Comparison of ENCODE assay signal across 8 cellular contexts in genomic region chr14:90820958-90821357, GRCh38. TPM values are rescaled to one million over a fixed set of nuclear protein-coding genes. Genes with fewer than 3 reads are reported as not detected.
A peak's percentile ranks its signal among the peaks of the same experiment; 100 is the strongest.
DNase-seq lines count a peak whose midpoint lies in the region; ATAC-seq and TF ChIP-seq lines count a peak whose summit lies in the region.

No MANE protein-coding gene starts in this region.

- in situ Hi-C loops in transverse colon (cut with MboI; ENCODE audit: low pct_ligation_motif_present in 1 of 4, low pct_unique_long_range_greater_than_20kb in 1 of 4, low sequenced_read_pairs in 3 of 4): no loop called here

- peak; percentile 40 for DNase-seq in AG20443 (ENCODE audit: low spot score)
- peak; percentile 18 for DNase-seq in MV-4-11 (lab: John Stamatoyannopoulos, UW)
- peak; percentile 58 for DNase-seq in activated T-cell treated with anti-CD3 and anti-CD28 coated beads for 4 hours
- DNase-seq in right lobe of liver: peak; percentile 66 to 70 (median 69)
- peak; percentile 27 for DNase-seq in transverse colon
- no peak for DNase-seq in ureter (ENCODE audit: low spot score)
- no peak for DNase-seq in cerebellar nuclear complex (lab: John Stamatoyannopoulos, UW)

- no peak for TF ChIP-seq EP300 in transverse colon (IDR thresholded peaks at IDR 0.05; ENCODE audit: low read depth)

- no peaks in the 10 kb centered on the region for H3K36me3 ChIP-seq in right lobe of liver
- H3K36me3 ChIP-seq in transverse colon: no peaks in the 10 kb centered on the region

- H3K4me3 ChIP-seq in right lobe of liver: no peak overlapping the region
- no peak overlapping the region for H3K4me3 ChIP-seq in transverse colon

- H3K4me1 ChIP-seq in right lobe of liver: peaks cover 0 to 44% (median 21%) of the 10 kb centered on the region in 4 donors
- peaks cover 0 to 6% (median 3%) of the 10 kb centered on the region in 4 donors for H3K4me1 ChIP-seq in transverse colon

- intact Hi-C loops in right lobe of liver (cut with DNase I): loop anchor here in 1 of 2 donors (10.0 kb wide), 1 partner anchor 46 kb away; no protein-coding TSS in a partner anchor
- intact Hi-C loops in transverse colon (cut with DNase I; ENCODE audit: low total_unique reads): no loop called here

- H3K27me3 ChIP-seq in right lobe of liver (no peaks in the 10 kb centered on the region), transverse colon (no peaks in the 10 kb centered on the region)

- no peaks in the 10 kb centered on the region for H3K9me3 ChIP-seq in right lobe of liver
- peaks cover 14 to 18% of the 10 kb centered on the region in 2 donors for H3K9me3 ChIP-seq in transverse colon

- peak; percentile 71 for ATAC-seq in GM19463 (IDR thresholded peaks at IDR 0.05; ENCODE audit: unreplicated experiment)
- peak; percentile 39 to 46 (median 42) for ATAC-seq in right lobe of liver

- TF ChIP-seq CTCF in right lobe of liver (IDR thresholded peaks at IDR 0.05) (no peak), transverse colon (IDR thresholded peaks at IDR 0.05) (no peak)

- H3K27ac ChIP-seq in right lobe of liver: no peak overlapping the region
- H3K27ac ChIP-seq in transverse colon: no peak overlapping the region

- TF ChIP-seq POLR2A in right lobe of liver (IDR thresholded peaks at IDR 0.05): no peak
- no peak for TF ChIP-seq POLR2A in transverse colon (IDR thresholded peaks at IDR 0.05)

- WGBS in right lobe of liver (ENCODE audit: insufficient coverage, low coverage, low lambda C conversion rate, missing lambda C conversion rate): 24% methylated on average over 9 of the region's 11 CpGs
- 60 to 63% methylated on average over 2 to 11 of the region's 11 CpGs for WGBS in transverse colon (ENCODE audit: low coverage in 1 of 2), 2 donors

RNA-seq across cellular contexts. Expression of gene TTC7B, which starts 4.7 kb away (rescaled TPM):
- total RNA-seq in right lobe of liver (10 to 100 TPM; 18.4 to 56.1 (median 37.5) TPM), transverse colon (10 to 100 TPM in 1 of 4 donors, 1 to 10 TPM in 3; 8.4 to 11.2 (median 9.2) TPM), ureter (68.8 TPM)

Comparison
In these comparisons a context has a peak if more than half of its experiments do, and no peak if none do; other contexts are left out.
1. DNase-seq: peak in AG20443 (single experiment), MV-4-11 (single experiment), activated T-cell treated with anti-CD3 and anti-CD28 coated beads for 4 hours (single experiment), right lobe of liver (3 of 3) and transverse colon (single experiment); none in ureter (single experiment) and cerebellar nuclear complex (0 of 2).